Comparison of ENCODE assay signal across 7 cellular contexts in the genomic region with DNA sequence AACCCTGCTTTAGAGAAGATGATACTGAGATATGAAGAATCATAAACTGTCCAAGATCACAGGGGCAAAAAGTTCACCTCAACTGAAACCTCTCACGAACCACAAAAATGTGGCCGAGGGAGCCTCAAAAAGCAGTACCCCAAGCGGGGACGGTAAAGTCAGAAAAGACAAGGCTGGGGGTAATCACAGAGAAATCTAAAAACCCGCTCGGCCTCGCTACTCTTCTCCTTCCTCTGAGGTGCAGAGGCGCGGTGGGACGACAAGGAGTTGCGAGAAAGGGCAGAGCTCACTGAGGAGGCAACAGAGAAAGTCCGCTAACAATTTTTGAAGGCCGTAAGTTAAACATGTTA. TPM values are rescaled to one million over a fixed set of nuclear protein-coding genes. Genes with fewer than 3 reads are reported as not detected.
DNase-seq lines count a peak whose midpoint lies in the region; ATAC-seq and TF ChIP-seq lines count a peak whose summit lies in the region.

No MANE protein-coding gene starts in this region.

- in situ Hi-C loops in GM13977 (cut with MboI; ENCODE audit: low pct_unique_long_range_greater_than_20kb, low sequenced_read_pairs, unreplicated experiment): no loop called here

- no peaks in the 10 kb centered on the region; the same call in 1 of the 2 replicates for H3K9me3 ChIP-seq in SJSA1 (replicated peaks)

- H3K4me1 ChIP-seq in SJSA1 (replicated peaks): peaks cover 6% of the 10 kb centered on the region; the same call in 1 of the 2 replicates
- no peaks in the 10 kb centered on the region for H3K4me1 ChIP-seq in rectal smooth muscle tissue (ENCODE audit: control insufficient read depth, insufficient read depth, low read length)

- H3K36me3 ChIP-seq in SJSA1 (no peaks in the 10 kb centered on the region), rectal smooth muscle tissue (ENCODE audit: control insufficient read depth, insufficient read depth, low read length) (no peaks in the 10 kb centered on the region)

- no peak overlapping the region for H3K27ac ChIP-seq in SJSA1
- no peak overlapping the region for H3K27ac ChIP-seq in rectal smooth muscle tissue (ENCODE audit: low read depth, low read length)

- H3K27me3 ChIP-seq in SJSA1 (replicated peaks) (0 out of 2 replicates have a peak, but pooled peaks cover 7% of the 10 kb centered on the region), rectal smooth muscle tissue (ENCODE audit: control insufficient read depth, insufficient read depth, low read length) (no peaks in the 10 kb centered on the region)

- peak overlapping the region; percentile 48 for H3K4me3 ChIP-seq in SJSA1
- peak overlapping the region; percentile 88 to 98 for H3K4me3 ChIP-seq in foreskin fibroblast (ENCODE audit: low read depth in 1 of 2, low read length in 2 of 2)
- H3K4me3 ChIP-seq in rectal smooth muscle tissue (ENCODE audit: low read length): peak overlapping the region; percentile 90

- H3K9ac ChIP-seq in rectal smooth muscle tissue (ENCODE audit: low read length): no peak overlapping the region

- DNase-seq in SJSA1 (ENCODE audit: low read depth in 1 of 2, low spot score in 2 of 2) (no peak), foreskin fibroblast (no peak), GM13977 (ENCODE audit: low spot score) (no peak), foreskin melanocyte (no peak)

- TF ChIP-seq CTCF in foreskin fibroblast (IDR thresholded peaks at IDR 0.05; ENCODE audit: low read depth, low read length) (no peak), GM13977 (IDR thresholded peaks at IDR 0.05; ENCODE audit: extremely low read depth, insufficient read depth, missing control alignments) (no peak)

- ATAC-seq in GM18909 (IDR thresholded peaks at IDR 0.05; ENCODE audit: poor library complexity, unreplicated experiment) (peak; percentile 38), HG02763 (IDR thresholded peaks at IDR 0.05; ENCODE audit: unreplicated experiment) (peak; percentile 27)

RNA-seq across cellular contexts. Expression of gene IRAK1BP1, which starts 0.4 kb away (rescaled TPM):
- total RNA-seq in SJSA1 (2014; rRNA removed; shearing (Covaris generic)): 0.16 and 0.24 TPM in 2 replicates
